Comparison of ENCODE assay signal across 8 cellular contexts in genomic region chr19:18700501-18701249, GRCh38. TPM values are rescaled to one million over a fixed set of nuclear protein-coding genes. Genes with fewer than 3 reads are reported as not detected.
DNase-seq lines count a peak whose midpoint lies in the region; ATAC-seq, FAIRE-seq and TF ChIP-seq lines count a peak whose summit lies in the region.

No MANE protein-coding gene starts in this region.

- H3K9ac ChIP-seq in mammary epithelial cell (ENCODE audit: insufficient read depth, low read length) (peak overlapping the region; percentile 16), kidney (ENCODE audit: low read length in 2 of 2) (peak overlapping the region; percentile 63 to 84)

- no peaks in the 10 kb centered on the region for H3K36me3 Mint-ChIP-seq in WTC11

- peak overlapping the region; percentile 81 for H2AFZ ChIP-seq in mammary epithelial cell (ENCODE audit: low read depth, low read length)

- ATAC-seq in GM21576 (IDR thresholded peaks at IDR 0.05; ENCODE audit: unreplicated experiment) (peak; percentile 62), WTC11 (peak; percentile 96)

- FAIRE-seq in D721Med (lab: Jason Lieb, UNC) (no peak), kidney (lab: Jason Lieb, UNC) (peak; percentile 25)

- POLR2A ChIA-PET in WTC11 (lab: Charles Lee), result interaction anchor here (0.6 kb wide), 1 partner anchor 96 kb away, joined by 10 read pairs; no protein-coding TSS in a partner anchor

- peak overlapping the region; percentile 20 to 34 (median 25) for H3K4me3 ChIP-seq in mammary epithelial cell (replicated peaks in 1 of 3; ENCODE audit: insufficient read depth in 1 of 3, low read depth in 2 of 3, low read length in 3 of 3)
- peak overlapping the region; percentile 71 to 73 for H3K4me3 ChIP-seq in kidney (ENCODE audit: low read length in 2 of 2)

- 13% methylated on average over 12 of the region's 35 CpGs for WGBS in mammary epithelial cell (ENCODE audit: low coverage, missing lambda C conversion rate)

- H3K4me1 ChIP-seq in mammary epithelial cell (ENCODE audit: insufficient read depth, low read length) (peaks cover 24% of the 10 kb centered on the region), kidney (ENCODE audit: control insufficient read depth in 1 of 2, insufficient read depth in 1 of 2, low read depth in 1 of 2, low read length in 2 of 2) (peaks cover 3 to 31% of the 10 kb centered on the region in 2 donors)

- no peak for TF ChIP-seq CTCF in D721Med (IDR thresholded peaks at IDR 0.05; ENCODE audit: insufficient read depth, missing control alignments)
- no peak for TF ChIP-seq CTCF in WTC11 (IDR thresholded peaks at IDR 0.05)
- no peak for TF ChIP-seq CTCF in mammary epithelial cell (conservative IDR thresholded peaks at IDR 0.05 in 1 of 2, IDR thresholded peaks at IDR 0.05 in 1 of 2; ENCODE audit: extremely low read depth in 1 of 2, insufficient read depth in 1 of 2, low read depth in 1 of 2, low read length in 2 of 2)
- TF ChIP-seq CTCF in kidney (IDR thresholded peaks at IDR 0.05; ENCODE audit: borderline replicate concordance, extremely low read depth, insufficient read depth), result no peak

- H3K27ac Mint-ChIP-seq in WTC11, result no peak overlapping the region

- no TSS peak for BruUV-seq in mammary epithelial cell (replicated peaks; lab: Mats Ljungman, UMichigan)

- peaks cover 47% of the 10 kb centered on the region for H3K79me2 ChIP-seq in mammary epithelial cell (ENCODE audit: insufficient read depth, low read length)

- CTCF ChIA-PET in WTC11 (lab: Charles Lee), result interaction anchor here (1.1 to 1.7 kb wide), 3 partner anchors 28 to 212 kb away, joined by 3 to 5 read pairs (median 4); no protein-coding TSS in a partner anchor
- CTCF ChIA-PET in mammary epithelial cell (lab: Charles Lee; ENCODE audit: low non-redundant PET), result no interaction called here

- DNase-seq in D721Med (ENCODE audit: insufficient read length, low spot score) (peak; percentile 90), NCI-H1417 (lab: John Stamatoyannopoulos, UW) (peak; percentile 79 to 99 (median 94)), WTC11 (ENCODE audit: low spot score) (peak; percentile 72), mammary epithelial cell (peak; percentile 59), kidney (peak; percentile 94), NCI-H345 (lab: John Stamatoyannopoulos, UW) (no peak)
- peak; percentile 41 to 42 for DNase-seq in stimulated activated CD4-positive, alpha-beta T cell treated with anti-CD3 and anti-CD28 coated beads, Interleukin-1b, Interleukin-23, amount 100 ng/mL, for 1 hour (ENCODE audit: low read depth in 2 of 2)

- no peaks in the 10 kb centered on the region for H3K9me3 ChIP-seq in mammary epithelial cell (replicated peaks; ENCODE audit: insufficient read depth, low read length)
- H3K9me3 ChIP-seq in kidney (ENCODE audit: control insufficient read depth in 1 of 2, low read length in 2 of 2), result no peaks in the 10 kb centered on the region

- intact Hi-C loops in mammary epithelial cell (cut with micrococcal nuclease), result no loop called here
- intact Hi-C loops in kidney (cut with DNase I), result no loop called here

- H3K4me1 Mint-ChIP-seq in WTC11, result peaks cover 19% of the 10 kb centered on the region

- peak overlapping the region; percentile 63 for H3K4me3 Mint-ChIP-seq in WTC11

- H3K27me3 ChIP-seq in mammary epithelial cell (ENCODE audit: insufficient read depth, low read length), result no peaks in the 10 kb centered on the region

- H3K36me3 ChIP-seq in mammary epithelial cell (ENCODE audit: insufficient read depth, low read length), result no peaks in the 10 kb centered on the region
- H3K36me3 ChIP-seq in kidney (ENCODE audit: control insufficient read depth in 1 of 2, insufficient read depth in 2 of 2, low read length in 2 of 2), result peaks cover 0 to 3% of the 10 kb centered on the region in 2 donors

- H4K20me1 ChIP-seq in mammary epithelial cell (ENCODE audit: insufficient read depth, low read length), result no peaks in the 10 kb centered on the region

- H3K27me3 Mint-ChIP-seq in WTC11 (ENCODE audit: low read depth), result peaks cover 4% of the 10 kb centered on the region

- dilution Hi-C loops in mammary epithelial cell (cut with HindIII; ENCODE audit: low sequenced_read_pairs), result no loop called here

- no peaks in the 10 kb centered on the region for H3K9me3 Mint-ChIP-seq in WTC11

- peak overlapping the region; percentile 81 for H3K4me2 ChIP-seq in mammary epithelial cell (ENCODE audit: insufficient read depth, low read depth, low read length)

- no peak overlapping the region for H3K27ac ChIP-seq in mammary epithelial cell (ENCODE audit: insufficient read depth, low read depth, low read length)
- peak overlapping the region; percentile 63 to 85 for H3K27ac ChIP-seq in kidney (ENCODE audit: low read depth in 2 of 2, low read length in 2 of 2)

- in situ Hi-C loops in mammary epithelial cell (cut with MboI; ENCODE audit: low sequenced_read_pairs in 2 of 2), result no loop called here

TF ChIP-seq in WTC11, 78 proteins besides CTCF, POLR2A, EP300 and RAD21 (continues in another document):
- no peak for TF ChIP-seq GTF2I (CRISPR knock-in tag; conservative IDR thresholded peaks at IDR 0.05)
- no peak for TF ChIP-seq TP53 (CRISPR knock-in tag; IDR thresholded peaks at IDR 0.05)
- no peak for TF ChIP-seq ZMAT4 (CRISPR knock-in tag; IDR thresholded peaks at IDR 0.05)
- TF ChIP-seq ZNF423 (CRISPR knock-in tag; IDR thresholded peaks at IDR 0.05), result peak; percentile 72; the same call in 1 of the 2 replicates
- TF ChIP-seq MAX (CRISPR knock-in tag; IDR thresholded peaks at IDR 0.05), result peak; percentile 71; the same call in 1 of the 2 replicates
- TF ChIP-seq SP1 (CRISPR knock-in tag; conservative IDR thresholded peaks at IDR 0.05), result 0 out of 2 replicates have a peak, but pooled peaks have one; percentile 26
- no peak for TF ChIP-seq ZBTB21 (CRISPR knock-in tag; IDR thresholded peaks at IDR 0.05; ENCODE audit: borderline replicate concordance)
- TF ChIP-seq ELF4 (CRISPR knock-in tag; IDR thresholded peaks at IDR 0.05; ENCODE audit: low read depth), result no peak
- TF ChIP-seq, protein P1, sequence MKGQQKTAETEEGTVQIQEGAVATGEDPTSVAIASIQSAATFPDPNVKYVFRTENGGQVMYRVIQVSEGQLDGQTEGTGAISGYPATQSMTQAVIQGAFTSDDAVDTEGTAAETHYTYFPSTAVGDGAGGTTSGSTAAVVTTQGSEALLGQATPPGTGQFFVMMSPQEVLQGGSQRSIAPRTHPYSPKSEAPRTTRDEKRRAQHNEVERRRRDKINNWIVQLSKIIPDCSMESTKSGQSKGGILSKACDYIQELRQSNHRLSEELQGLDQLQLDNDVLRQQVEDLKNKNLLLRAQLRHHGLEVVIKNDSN (CRISPR knock-in tag; IDR thresholded peaks at IDR 0.05), result peak; percentile 29; the same call in 1 of the 2 replicates
- no peak for TF ChIP-seq ZNF512 (CRISPR knock-in tag; IDR thresholded peaks at IDR 0.05; ENCODE audit: borderline replicate concordance)
- TF ChIP-seq, protein P2, sequence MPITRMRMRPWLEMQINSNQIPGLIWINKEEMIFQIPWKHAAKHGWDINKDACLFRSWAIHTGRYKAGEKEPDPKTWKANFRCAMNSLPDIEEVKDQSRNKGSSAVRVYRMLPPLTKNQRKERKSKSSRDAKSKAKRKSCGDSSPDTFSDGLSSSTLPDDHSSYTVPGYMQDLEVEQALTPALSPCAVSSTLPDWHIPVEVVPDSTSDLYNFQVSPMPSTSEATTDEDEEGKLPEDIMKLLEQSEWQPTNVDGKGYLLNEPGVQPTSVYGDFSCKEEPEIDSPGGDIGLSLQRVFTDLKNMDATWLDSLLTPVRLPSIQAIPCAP (CRISPR knock-in tag; IDR thresholded peaks at IDR 0.05), result no peak
- TF ChIP-seq, protein P3, sequence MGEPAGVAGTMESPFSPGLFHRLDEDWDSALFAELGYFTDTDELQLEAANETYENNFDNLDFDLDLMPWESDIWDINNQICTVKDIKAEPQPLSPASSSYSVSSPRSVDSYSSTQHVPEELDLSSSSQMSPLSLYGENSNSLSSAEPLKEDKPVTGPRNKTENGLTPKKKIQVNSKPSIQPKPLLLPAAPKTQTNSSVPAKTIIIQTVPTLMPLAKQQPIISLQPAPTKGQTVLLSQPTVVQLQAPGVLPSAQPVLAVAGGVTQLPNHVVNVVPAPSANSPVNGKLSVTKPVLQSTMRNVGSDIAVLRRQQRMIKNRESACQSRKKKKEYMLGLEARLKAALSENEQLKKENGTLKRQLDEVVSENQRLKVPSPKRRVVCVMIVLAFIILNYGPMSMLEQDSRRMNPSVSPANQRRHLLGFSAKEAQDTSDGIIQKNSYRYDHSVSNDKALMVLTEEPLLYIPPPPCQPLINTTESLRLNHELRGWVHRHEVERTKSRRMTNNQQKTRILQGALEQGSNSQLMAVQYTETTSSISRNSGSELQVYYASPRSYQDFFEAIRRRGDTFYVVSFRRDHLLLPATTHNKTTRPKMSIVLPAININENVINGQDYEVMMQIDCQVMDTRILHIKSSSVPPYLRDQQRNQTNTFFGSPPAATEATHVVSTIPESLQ (CRISPR knock-in tag; IDR thresholded peaks at IDR 0.05), result no peak
- TF ChIP-seq RELA (CRISPR knock-in tag; IDR thresholded peaks at IDR 0.05; ENCODE audit: borderline replicate concordance), result no peak

RNA-seq across cellular contexts. Expression of gene CRTC1, which starts 17.2 kb away (rescaled TPM):
- 12.3 to 17.0 TPM (median 16.3 TPM) in 3 replicates for total RNA-seq in WTC11 (2021)
- total RNA-seq in mammary epithelial cell, result 1 to 10 TPM; 2.2 to 8.2 TPM
- 2.2 TPM for polyA plus RNA-seq in mammary epithelial cell
- polyA minus RNA-seq in mammary epithelial cell, result 5.9 TPM
- 26.8 TPM for total RNA-seq in kidney
- polyA plus RNA-seq in kidney (ENCODE audit: insufficient read depth, low read depth, low replicate concordance), result 10.9 TPM
